16 cellular contexts compared by ENCODE assay signal in the genomic region with DNA sequence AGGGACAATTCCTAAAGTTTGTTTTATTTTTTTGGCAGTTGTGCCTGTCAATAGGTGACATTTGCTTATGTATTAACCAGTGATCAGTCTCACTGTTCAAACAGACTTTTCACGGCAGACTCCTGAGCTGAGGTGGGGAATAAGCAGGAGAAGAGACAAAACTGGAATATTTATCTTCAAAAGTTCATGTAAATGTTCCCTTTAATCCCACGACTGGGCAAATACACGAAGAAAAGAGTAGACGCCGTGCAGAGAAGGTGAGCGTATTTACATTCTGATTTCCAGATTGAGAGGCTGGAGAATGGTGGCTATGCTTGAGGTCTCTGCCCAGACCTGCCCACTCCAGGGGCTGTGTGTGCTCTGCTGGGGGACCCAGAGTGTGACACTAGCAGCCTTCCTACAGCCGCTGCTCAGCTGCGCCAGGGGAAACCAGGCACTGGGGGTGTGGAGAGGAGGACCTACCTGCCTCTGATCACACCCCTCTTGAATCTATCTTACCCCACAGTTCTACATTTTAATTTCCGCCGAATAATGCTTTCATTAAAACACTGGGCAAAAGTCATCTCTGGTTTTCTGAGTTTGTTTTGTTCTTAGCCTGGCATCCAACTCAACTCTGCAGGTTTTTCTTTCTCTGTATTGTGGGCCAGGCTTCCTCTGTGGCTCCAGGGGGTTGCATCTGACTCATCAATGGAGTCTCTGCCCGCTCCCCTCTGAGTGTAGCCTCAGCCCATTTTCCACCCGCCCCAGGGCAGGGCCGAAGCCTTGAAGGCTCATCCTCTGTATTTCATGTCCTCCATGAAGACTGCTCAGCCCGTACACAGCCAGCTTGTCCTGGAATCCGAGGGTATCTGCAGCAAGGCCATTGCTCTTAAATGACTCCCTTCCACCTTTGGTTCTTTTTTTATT.
DNase-seq lines count a peak whose midpoint lies in the region; ATAC-seq and TF ChIP-seq lines count a peak whose summit lies in the region.
"Had no signal": no experiment of that assay in that cellular context is flagged by ENCODE, and none has a peak within 500 bp of the region (broad histone marks: within the 10 kb centered on the region; RNA-seq: fewer than 3 reads in every experiment).

No MANE protein-coding gene starts in this region.

- no peak overlapping the region for H3K56ac ChIP-seq in IMR-90 (ENCODE audit: extremely low read depth, insufficient read depth, low read length)
- no peak overlapping the region for H3K56ac ChIP-seq in mesendoderm (ENCODE audit: low read length)

- peaks cover 10% of the 10 kb centered on the region for H3K9me1 ChIP-seq in IMR-90 (ENCODE audit: insufficient read depth, low read length)

- no peaks in the 10 kb centered on the region for H3K9me3 ChIP-seq in IMR-90 (ENCODE audit: control insufficient read depth, insufficient read depth, low read length)
- no peaks in the 10 kb centered on the region for H3K9me3 ChIP-seq in tibial nerve
- H3K9me3 ChIP-seq: heart right ventricle had no signal

- no peaks in the 10 kb centered on the region for H3K36me3 ChIP-seq in IMR-90 (ENCODE audit: control insufficient read depth, insufficient read depth, low read length)
- no peaks in the 10 kb centered on the region for H3K36me3 ChIP-seq in mesendoderm (ENCODE audit: control insufficient read depth, insufficient read depth, low read length)
- H3K36me3 ChIP-seq in tibial nerve = no peaks in the 10 kb centered on the region
- H3K36me3 ChIP-seq: heart right ventricle had no signal

- H3K14ac ChIP-seq in IMR-90 (replicated peaks; ENCODE audit: low read depth, low read length) = no peak overlapping the region

- ATAC-seq in IMR-90 (ENCODE audit: low read depth) = no peak

- H3K4me2 ChIP-seq in IMR-90 (ENCODE audit: low read depth, low read length) = no peak overlapping the region
- no peak overlapping the region for H3K4me2 ChIP-seq in mesendoderm (ENCODE audit: low read length)

- CTCF ChIA-PET in IMR-90 (lab: Yijun Ruan, JAX) = no interaction called here

- H4K5ac ChIP-seq in IMR-90 (ENCODE audit: low read depth, low read length) (no peak overlapping the region; the same call in 1 of the 2 replicates), mesendoderm (ENCODE audit: low read length) (no peak overlapping the region)

- 93% methylated on average over 3 of the region's 15 CpGs; no CpG with 5 or more reads in 1 of the 2 experiments for WGBS in IMR-90 (ENCODE audit: extremely low coverage in 2 of 2, insufficient read length in 1 of 2), 2 experiments
- WGBS in mesendoderm (ENCODE audit: extremely low coverage, insufficient coverage, low lambda C conversion rate) = no CpG with 5 or more reads among the region's 15 CpGs
- 86% methylated on average over 15 of the region's 15 CpGs for WGBS in tibial nerve, 2 donors

- DNase-seq in Daoy (ENCODE audit: low read depth) = peak; percentile 38
- no peak for DNase-seq in IMR-90
- DNase-seq in astrocyte of the hippocampus (ENCODE audit: low read depth, low spot score) = peak; percentile 55
- DNase-seq in mesendoderm = peak; percentile 37
- DNase-seq in NK-92 treated with Interleukin-12 subunit alpha and Interleukin-12 subunit beta, amount 100 ng/mL, for 24 hours (lab: John Stamatoyannopoulos, UW) = no peak
- DNase-seq in caudate nucleus (lab: John Stamatoyannopoulos, UW) = no peak
- no peak for DNase-seq in NCI-H1694 (lab: John Stamatoyannopoulos, UW)
- DNase-seq in tibial nerve (ENCODE audit: low spot score in 2 of 2) = no peak
- DNase-seq: activated CD4-positive, alpha-beta T cell treated with anti-CD3 and anti-CD28 coated beads for 1 hour; activated T-cell treated with anti-CD3 and anti-CD28 coated beads, Interleukin-2, amount 50 U/mL, for 1 hour; HCEC 1CT; left cardiac atrium; NCI-H1092; T-helper 2 cell had no signal

- dilution Hi-C loops in IMR-90 (cut with HindIII; ENCODE audit: low sequenced_read_pairs, unreplicated experiment) = no loop called here

- H3K23ac ChIP-seq in IMR-90 (ENCODE audit: low read depth, low read length) (no peak overlapping the region), mesendoderm (ENCODE audit: low read length) (no peak overlapping the region)

- H2BK5ac ChIP-seq in IMR-90 (ENCODE audit: low read depth, low read length, poor library complexity, severe bottlenecking) (no peak overlapping the region), mesendoderm (ENCODE audit: low read length) (no peak overlapping the region)

- H2AK5ac ChIP-seq in IMR-90 (ENCODE audit: low read depth, low read length) (0 out of 2 replicates have a peak overlapping the region, but pooled peaks have one; percentile 13), mesendoderm (ENCODE audit: low read length) (no peak overlapping the region)

- BruUV-seq in IMR-90 (replicated peaks; lab: Mats Ljungman, UMichigan) = no TSS peak

- H4K8ac ChIP-seq in IMR-90 (ENCODE audit: low read depth in 2 of 2, low read length in 2 of 2) = no peak overlapping the region
- H4K8ac ChIP-seq in mesendoderm (ENCODE audit: low read depth, low read length) = no peak overlapping the region

- peaks cover 15% of the 10 kb centered on the region for H3K4me1 ChIP-seq in IMR-90 (ENCODE audit: control insufficient read depth, insufficient read depth, low read length)
- H3K4me1 ChIP-seq in mesendoderm (ENCODE audit: control insufficient read depth, low read depth, low read length) = no peaks in the 10 kb centered on the region
- H3K4me1 ChIP-seq in tibial nerve = peaks cover 0 to 19% (median 0%) of the 10 kb centered on the region in 4 donors

- H3K4me3 ChIP-seq in IMR-90 (ENCODE audit: insufficient read depth, low read depth, low read length) (no peak overlapping the region), mesendoderm (ENCODE audit: low read length) (no peak overlapping the region), tibial nerve (no peak overlapping the region)
- H3K4me3 ChIP-seq: heart right ventricle had no signal

- in situ Hi-C loops in IMR-90 (cut with MboI; ENCODE audit: low sequenced_read_pairs) = no loop called here

- H3K4ac ChIP-seq in IMR-90 (ENCODE audit: low read depth, low read length) (0 out of 2 replicates have a peak overlapping the region, but pooled peaks have one; percentile 7), mesendoderm (ENCODE audit: low read depth, low read length) (no peak overlapping the region)

- no peak overlapping the region for H3K27ac ChIP-seq in IMR-90 (ENCODE audit: insufficient read depth, low read length)
- no peak overlapping the region for H3K27ac ChIP-seq in mesendoderm (ENCODE audit: low read depth, low read length)
- H3K27ac ChIP-seq in caudate nucleus (ENCODE audit: low read depth, low read length) = no peak overlapping the region
- no peak overlapping the region for H3K27ac ChIP-seq in tibial nerve
- H3K27ac ChIP-seq: RWPE1 had no signal

- intact Hi-C loops in IMR-90 (cut with micrococcal nuclease) = no loop called here

- TF ChIP-seq CTCF in IMR-90 (conservative IDR thresholded peaks at IDR 0.05; ENCODE audit: low read depth, low read length) = no peak
- no peak for TF ChIP-seq CTCF in tibial nerve (IDR thresholded peaks at IDR 0.05)

- POLR2A ChIA-PET in IMR-90 (lab: Charles Lee; ENCODE audit: unreplicated experiment) = no interaction called here

- H2BK120ac ChIP-seq in IMR-90 (ENCODE audit: low read depth, low read length) (no peak overlapping the region), mesendoderm (ENCODE audit: low read depth, low read length) (no peak overlapping the region)

- no peak overlapping the region; the same call in none of the 2 replicates for H2BK20ac ChIP-seq in IMR-90 (ENCODE audit: low read depth, low read length)

- TF ChIP-seq RAD21 in IMR-90 (IDR thresholded peaks at IDR 0.05; ENCODE audit: low read length) = no peak

- H3K18ac ChIP-seq in IMR-90 (ENCODE audit: low read depth, low read length) (no peak overlapping the region; the same call in 1 of the 2 replicates), mesendoderm (ENCODE audit: low read length) (peak overlapping the region; percentile 1)

- H3K79me2 ChIP-seq in mesendoderm (ENCODE audit: control insufficient read depth, insufficient read depth, low read length) = no peaks in the 10 kb centered on the region

- H2AFZ ChIP-seq in IMR-90 (replicated peaks; ENCODE audit: low read length, poor library complexity) = no peak overlapping the region

- H4K20me1 ChIP-seq in IMR-90 (ENCODE audit: insufficient read depth, low read length) = no peaks in the 10 kb centered on the region

- H2BK15ac ChIP-seq in IMR-90 (ENCODE audit: low read depth, low read length) (no peak overlapping the region), mesendoderm (replicated peaks; ENCODE audit: low read depth) (no peak overlapping the region)

- no peak for TF ChIP-seq POLR2A in IMR-90 (IDR thresholded peaks at IDR 0.05; ENCODE audit: low read depth, low read length)
- TF ChIP-seq POLR2A in tibial nerve (IDR thresholded peaks at IDR 0.05) = no peak

- H3K79me1 ChIP-seq in IMR-90 (ENCODE audit: low read depth in 1 of 2, low read length in 2 of 2) (no peaks in the 10 kb centered on the region), mesendoderm (ENCODE audit: low read length) (no peaks in the 10 kb centered on the region)

- no peaks in the 10 kb centered on the region for H3K27me3 ChIP-seq in IMR-90 (ENCODE audit: control insufficient read depth, insufficient read depth, low read length)
- H3K27me3 ChIP-seq in mesendoderm (ENCODE audit: insufficient read depth, low read length, poor library complexity) = no peaks in the 10 kb centered on the region
- no peaks in the 10 kb centered on the region for H3K27me3 ChIP-seq in tibial nerve
- H3K27me3 ChIP-seq: heart right ventricle had no signal

- peak overlapping the region; percentile 10 for H2AK9ac ChIP-seq in IMR-90 (replicated peaks; ENCODE audit: low read depth, low read length, poor library complexity)

- no peak overlapping the region for H3K9ac ChIP-seq in IMR-90 (ENCODE audit: low read depth, low read length)
- no peak overlapping the region for H3K9ac ChIP-seq in mesendoderm (ENCODE audit: low read length)

- no peak overlapping the region for H4K91ac ChIP-seq in IMR-90 (ENCODE audit: insufficient read depth, low read depth, low read length)

- no peak for TF ChIP-seq EP300 in tibial nerve (IDR thresholded peaks at IDR 0.05)

TF ChIP-seq in IMR-90, 13 proteins besides CTCF, POLR2A, EP300 and RAD21 (continues in another document):
- no peak for TF ChIP-seq RCOR1 (IDR thresholded peaks at IDR 0.05; ENCODE audit: insufficient replicate concordance, low read length)
- TF ChIP-seq, protein P1, sequence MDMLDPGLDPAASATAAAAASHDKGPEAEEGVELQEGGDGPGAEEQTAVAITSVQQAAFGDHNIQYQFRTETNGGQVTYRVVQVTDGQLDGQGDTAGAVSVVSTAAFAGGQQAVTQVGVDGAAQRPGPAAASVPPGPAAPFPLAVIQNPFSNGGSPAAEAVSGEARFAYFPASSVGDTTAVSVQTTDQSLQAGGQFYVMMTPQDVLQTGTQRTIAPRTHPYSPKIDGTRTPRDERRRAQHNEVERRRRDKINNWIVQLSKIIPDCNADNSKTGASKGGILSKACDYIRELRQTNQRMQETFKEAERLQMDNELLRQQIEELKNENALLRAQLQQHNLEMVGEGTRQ (IDR thresholded peaks at IDR 0.05; ENCODE audit: low read depth, low read length) = no peak
- no peak for TF ChIP-seq MAZ (IDR thresholded peaks at IDR 0.05; ENCODE audit: borderline replicate concordance, low read depth, low read length)
- TF ChIP-seq RFX5 (IDR thresholded peaks at IDR 0.05; ENCODE audit: low read depth, low read length) = no peak
- no peak for TF ChIP-seq CEBPB (IDR thresholded peaks at IDR 0.05; ENCODE audit: low read depth, low read length)
- TF ChIP-seq SMC3 (IDR thresholded peaks at IDR 0.05; ENCODE audit: low read depth, low read length) = no peak

Comparison
In these comparisons a context has a peak if more than half of its experiments do, and no peak if none do; other contexts are left out.
1. DNase-seq: peak in Daoy (single experiment), astrocyte of the hippocampus (single experiment) and mesendoderm (single experiment); none in IMR-90 (single experiment), NK-92 treated with Interleukin-12 subunit alpha and Interleukin-12 subunit beta, amount 100 ng/mL, for 24 hours (single experiment), caudate nucleus (0 of 61), NCI-H1694 (single experiment) and tibial nerve (0 of 2).